In genomic region chr11:128506999-128507591, GRCh38 we compare ENCODE assay signal across 8 cellular contexts.
DNase-seq lines count a peak whose midpoint lies in the region; ATAC-seq and TF ChIP-seq lines count a peak whose summit lies in the region.

No MANE protein-coding gene starts in this region.

- POLR2A ChIA-PET in PC-9 (lab: Charles Lee; ENCODE audit: unreplicated experiment), result no interaction called here

- H3K4me1 ChIP-seq in PC-9 (replicated peaks; ENCODE audit: insufficient read depth) (peaks cover 62% of the 10 kb centered on the region), mammary epithelial cell (ENCODE audit: insufficient read depth, low read length) (peaks cover 80% of the 10 kb centered on the region)

- TF ChIP-seq CTCF in PC-9 (conservative IDR thresholded peaks at IDR 0.05), result no peak
- no peak for TF ChIP-seq CTCF in mammary epithelial cell (conservative IDR thresholded peaks at IDR 0.05 in 1 of 2, IDR thresholded peaks at IDR 0.05 in 1 of 2; ENCODE audit: extremely low read depth in 1 of 2, insufficient read depth in 1 of 2, low read depth in 1 of 2, low read length in 2 of 2)

- H4K20me1 ChIP-seq in PC-9 (ENCODE audit: insufficient read depth) (no peaks in the 10 kb centered on the region), mammary epithelial cell (ENCODE audit: insufficient read depth, low read length) (no peaks in the 10 kb centered on the region)

- H3K9me3 ChIP-seq in PC-9 (ENCODE audit: insufficient read depth, low read depth), result no peaks in the 10 kb centered on the region
- H3K9me3 ChIP-seq in mammary epithelial cell (replicated peaks; ENCODE audit: insufficient read depth, low read length), result no peaks in the 10 kb centered on the region

- H2AFZ ChIP-seq in PC-9, result peak overlapping the region; percentile 9; the same call in 1 of the 2 replicates
- peak overlapping the region; percentile 14 for H2AFZ ChIP-seq in mammary epithelial cell (ENCODE audit: low read depth, low read length)

- 0% methylated on average over 2 of the region's 12 CpGs for WGBS in mammary epithelial cell (ENCODE audit: low coverage, missing lambda C conversion rate)

- BruUV-seq in PC-9 (replicated peaks; lab: Mats Ljungman, UMichigan) (no TSS peak), mammary epithelial cell (replicated peaks; lab: Mats Ljungman, UMichigan) (no TSS peak)

- in situ Hi-C loops in mammary epithelial cell (cut with MboI; ENCODE audit: low sequenced_read_pairs in 2 of 2), result loop anchor here in 1 of 2 donors (25.0 kb wide), 2 partner anchors 105 to 470 kb away; no protein-coding TSS in a partner anchor

- H3K9me2 ChIP-seq in PC-9 (ENCODE audit: insufficient read depth), result no peaks in the 10 kb centered on the region

- H3K4me2 ChIP-seq in PC-9, result peak overlapping the region; percentile 76
- H3K4me2 ChIP-seq in mammary epithelial cell (ENCODE audit: insufficient read depth, low read depth, low read length), result peak overlapping the region; percentile 72

- DNase-seq in NCI-H1417 (lab: John Stamatoyannopoulos, UW) (peak in 2 of 3 experiments; percentile 31 to 45), NCI-H1417 treated with DMSO at 0.1 percent for 48 hours (lab: John Stamatoyannopoulos, UW) (no peak), PC-9 (peak; percentile 80 to 81), mammary epithelial cell (peak; percentile 90), left lobe of liver (ENCODE audit: low spot score) (peak; percentile 68), stromal cell of bone marrow (ENCODE audit: low read depth) (peak; percentile 99)

- H3K27ac ChIP-seq in PC-9 (peak overlapping the region; percentile 85), mammary epithelial cell (ENCODE audit: insufficient read depth, low read depth, low read length) (peak overlapping the region; percentile 88)

- H3K27me3 ChIP-seq in PC-9 (ENCODE audit: insufficient read depth, low read depth) (no peaks in the 10 kb centered on the region), mammary epithelial cell (ENCODE audit: insufficient read depth, low read length) (no peaks in the 10 kb centered on the region)

- peaks cover 69% of the 10 kb centered on the region for H3K79me2 ChIP-seq in PC-9 (ENCODE audit: low read depth)
- peaks cover 99% of the 10 kb centered on the region for H3K79me2 ChIP-seq in mammary epithelial cell (ENCODE audit: insufficient read depth, low read length)

- H3K4me3 ChIP-seq in PC-9, result peak overlapping the region; percentile 46; the same call in 1 of the 2 replicates
- peak overlapping the region; percentile 27 to 41 (median 32) for H3K4me3 ChIP-seq in mammary epithelial cell (replicated peaks in 1 of 3; ENCODE audit: insufficient read depth in 1 of 3, low read depth in 2 of 3, low read length in 3 of 3)

- dilution Hi-C loops in mammary epithelial cell (cut with HindIII; ENCODE audit: low sequenced_read_pairs), result no loop called here

- H3K36me3 ChIP-seq in PC-9 (ENCODE audit: low read depth), result no peaks in the 10 kb centered on the region
- H3K36me3 ChIP-seq in mammary epithelial cell (ENCODE audit: insufficient read depth, low read length), result peaks cover 4% of the 10 kb centered on the region

- H3K9ac ChIP-seq in mammary epithelial cell (ENCODE audit: insufficient read depth, low read length), result peak overlapping the region; percentile 81

- CTCF ChIA-PET in PC-9 (lab: Charles Lee) (no interaction called here), mammary epithelial cell (lab: Charles Lee; ENCODE audit: low non-redundant PET) (no interaction called here)

- intact Hi-C loops in PC-9 (cut with micrococcal nuclease; ENCODE audit: unreplicated experiment) (loop anchor here (1.0 kb wide), 1 partner anchor 14 kb away; no protein-coding TSS in a partner anchor), mammary epithelial cell (cut with micrococcal nuclease) (loop anchor here (1.0 to 5.0 kb wide), 3 partner anchors 15 to 300 kb away; no protein-coding TSS in a partner anchor)

- H3F3A ChIP-seq in PC-9 (ENCODE audit: insufficient read depth, low read depth), result peaks cover 22% of the 10 kb centered on the region

- peak; percentile 97 for ATAC-seq in left lobe of liver
- no peak for ATAC-seq in GM18907 (IDR thresholded peaks at IDR 0.05; ENCODE audit: unreplicated experiment)
- ATAC-seq in GM18873 (IDR thresholded peaks at IDR 0.05; ENCODE audit: low FRiP score, unreplicated experiment), result no peak
